24 cellular contexts compared by ENCODE assay signal in genomic region chr13:25868483-25868882, GRCh38.
"Had no signal": no experiment of that assay in that cellular context is flagged by ENCODE, and none has a peak within 500 bp of the region (broad histone marks: within the 10 kb centered on the region; RNA-seq: fewer than 3 reads in every experiment).

No MANE protein-coding gene starts in this region.

- H3K9ac ChIP-seq: parathyroid adenoma had no signal

- H3K9me3 Mint-ChIP-seq: stimulated activated naive B cell treated with anti-CD40 and anti-IgM and Interleukin-4, amounts not matched to agents 10 μg/mL and 1 μg/mL and 100 μg/mL, for 72 hours; stimulated activated naive CD8-positive, alpha-beta T cell treated with anti-CD3 and anti-CD28 coated beads, Interleukin-15, Interleukin-2, amounts not matched to agents 100 ng/mL and 50 ng/mL, for 24 hours had no signal

- H3K27ac Mint-ChIP-seq: naive thymus-derived CD4-positive, alpha-beta T cell; progenitor cell of endocrine pancreas; stimulated activated naive B cell treated with anti-CD40 and anti-IgM and Interleukin-4, amounts not matched to agents 10 μg/mL and 1 μg/mL and 100 μg/mL, for 72 hours; stimulated activated naive CD8-positive, alpha-beta T cell treated with anti-CD3 and anti-CD28 coated beads, Interleukin-15, Interleukin-2, amounts not matched to agents 100 ng/mL and 50 ng/mL, for 24 hours had no signal

- H3K4me1 ChIP-seq: foreskin keratinocyte, gastroesophageal sphincter, left lung, parathyroid adenoma, right lobe of liver, tibial nerve, upper lobe of left lung had no signal

- H3K27me3 ChIP-seq: foreskin keratinocyte, left lung, neutrophil, right lobe of liver, upper lobe of left lung had no signal

- H3K36me3 ChIP-seq: gastroesophageal sphincter, heart right ventricle, left lung, neutrophil, right lobe of liver, thoracic aorta, tibial nerve, upper lobe of left lung had no signal

- ATAC-seq: foreskin keratinocyte; gastroesophageal sphincter; heart right ventricle; left cardiac atrium; left lung; naive thymus-derived CD4-positive, alpha-beta T cell; right lobe of liver; stimulated activated naive B cell treated with anti-CD40 and anti-IgM and Interleukin-4, amounts not matched to agents 10 μg/mL and 1 μg/mL and 100 μg/mL, for 72 hours had no signal

- H3K27me3 Mint-ChIP-seq: stimulated activated naive CD8-positive, alpha-beta T cell treated with anti-CD3 and anti-CD28 coated beads, Interleukin-15, Interleukin-2, amounts not matched to agents 100 ng/mL and 50 ng/mL, for 24 hours had no signal

- H3K27ac ChIP-seq: foreskin keratinocyte, gastroesophageal sphincter, heart right ventricle, left lung, neutrophil, parathyroid adenoma, right lobe of liver, thoracic aorta, tibial nerve, upper lobe of left lung had no signal

- H3K36me3 Mint-ChIP-seq: stimulated activated naive B cell treated with anti-CD40 and anti-IgM and Interleukin-4, amounts not matched to agents 10 μg/mL and 1 μg/mL and 100 μg/mL, for 72 hours had no signal

- H2AFZ ChIP-seq: parathyroid adenoma had no signal

- H3K9me3 ChIP-seq: gastroesophageal sphincter, heart right ventricle, left lung, neutrophil, right lobe of liver, thoracic aorta, tibial nerve, upper lobe of left lung had no signal

- H3K79me2 ChIP-seq: parathyroid adenoma had no signal

- DNase-seq: cortex of kidney; effector CD4-positive, alpha-beta T cell; foreskin keratinocyte; glutamatergic neuron; heart right ventricle; hippocampal formation; left cardiac atrium; left lung; mesenchymal stem cell; midbrain; naive thymus-derived CD4-positive, alpha-beta T cell; right lobe of liver; small intestine; stimulated activated CD4-positive, alpha-beta T cell treated with anti-CD3 and anti-CD28 coated beads, Interleukin-15, amount 100 ng/mL, for 24 hours; stimulated activated CD4-positive, alpha-beta T cell treated with anti-CD3 and anti-CD28 coated beads, Interleukin-2, amount 100 ng/mL, for 48 hours; stimulated activated naive B cell treated with anti-CD40 and anti-IgM and Interleukin-4, amounts not matched to agents 10 μg/mL and 1 μg/mL and 100 μg/mL, for 72 hours; upper lobe of left lung had no signal

- H3K4me3 ChIP-seq: gastroesophageal sphincter, heart right ventricle, left lung, right lobe of liver, thoracic aorta, tibial nerve, upper lobe of left lung had no signal

- H3K4me3 Mint-ChIP-seq: stimulated activated naive B cell treated with anti-CD40 and anti-IgM and Interleukin-4, amounts not matched to agents 10 μg/mL and 1 μg/mL and 100 μg/mL, for 72 hours; stimulated activated naive CD8-positive, alpha-beta T cell treated with anti-CD3 and anti-CD28 coated beads, Interleukin-15, Interleukin-2, amounts not matched to agents 100 ng/mL and 50 ng/mL, for 24 hours had no signal

- H3K4me1 Mint-ChIP-seq: stimulated activated naive B cell treated with anti-CD40 and anti-IgM and Interleukin-4, amounts not matched to agents 10 μg/mL and 1 μg/mL and 100 μg/mL, for 72 hours had no signal
